ENCODE assay signal across 19 cellular contexts in the genomic region with DNA sequence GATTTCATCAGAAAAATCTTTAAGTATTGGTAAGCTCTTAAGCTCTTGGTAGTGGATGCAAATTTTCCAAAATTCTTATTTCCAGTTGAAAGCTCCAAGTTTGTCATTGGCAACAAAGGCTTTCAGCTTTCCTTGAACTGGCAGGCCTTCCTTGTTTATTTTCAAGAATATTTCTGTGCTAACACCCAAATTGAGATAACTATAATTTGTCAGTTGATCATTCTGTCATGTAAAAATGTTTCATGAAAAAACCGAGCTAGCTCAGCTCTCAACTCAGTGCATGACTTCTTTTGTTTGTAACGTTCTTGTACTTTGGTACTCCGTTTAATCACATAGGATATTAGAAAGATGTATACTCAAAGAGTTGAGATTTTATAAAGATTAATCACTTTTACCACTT. TPM values are rescaled to one million over a fixed set of nuclear protein-coding genes. Genes with fewer than 3 reads are reported as not detected.
A peak's percentile ranks its signal among the peaks of the same experiment; 100 is the strongest.
DNase-seq lines count a peak whose midpoint lies in the region; ATAC-seq and TF ChIP-seq lines count a peak whose summit lies in the region.
"Had no signal": no experiment of that assay in that cellular context is flagged by ENCODE, and none has a peak within 500 bp of the region (broad histone marks: within the 10 kb centered on the region; RNA-seq: fewer than 3 reads in every experiment).

No MANE protein-coding gene starts in this region.

- dilution Hi-C loops in IMR-90 (cut with HindIII; ENCODE audit: low sequenced_read_pairs, unreplicated experiment) = no loop called here

- H3K79me1 ChIP-seq in IMR-90 (ENCODE audit: low read depth in 1 of 2, low read length in 2 of 2) = peaks cover 24 to 66% of the 10 kb centered on the region in 2 experiments

- H3K9me3 ChIP-seq in IMR-90 (ENCODE audit: control insufficient read depth, insufficient read depth, low read length) = no peaks in the 10 kb centered on the region
- no peaks in the 10 kb centered on the region for H3K9me3 ChIP-seq in adipocyte (ENCODE audit: control insufficient read depth, low read length)
- H3K9me3 ChIP-seq: BLaER1, Caco-2 had no signal

- H3K9ac ChIP-seq in IMR-90 (ENCODE audit: low read depth, low read length) (no peak overlapping the region), adipocyte (ENCODE audit: low read length) (no peak overlapping the region)
- H3K9ac ChIP-seq: BLaER1, GM23248 had no signal

- no peak overlapping the region for H3K27ac ChIP-seq in IMR-90 (ENCODE audit: insufficient read depth, low read length)
- H3K27ac ChIP-seq: 22Rv1, BLaER1, C4-2B, GM23248 had no signal

- H2BK15ac ChIP-seq in IMR-90 (ENCODE audit: low read depth, low read length) = no peak overlapping the region

- TF ChIP-seq CTCF in IMR-90 (conservative IDR thresholded peaks at IDR 0.05; ENCODE audit: low read depth, low read length) (no peak), osteocyte (IDR thresholded peaks at IDR 0.05) (no peak)

- no peak overlapping the region for H3K4ac ChIP-seq in IMR-90 (ENCODE audit: low read depth, low read length)

- no peak for TF ChIP-seq POLR2A in IMR-90 (IDR thresholded peaks at IDR 0.05; ENCODE audit: low read depth, low read length)

- H3K4me1 Mint-ChIP-seq in dendritic cell treated with granulocyte-macrophage colony-stimulating factor and Interleukin-4, amounts not matched to agents 40 ng/mL and 50 ng/mL, for 4 days (ENCODE audit: low read depth) = peaks cover 39% of the 10 kb centered on the region
- peaks cover 10% of the 10 kb centered on the region for H3K4me1 Mint-ChIP-seq in osteocyte (ENCODE audit: unreplicated experiment)
- H3K4me1 Mint-ChIP-seq in activated naive CD8-positive, alpha-beta T cell treated with anti-CD3 and anti-CD28 coated beads for 36 hours = peaks cover 3% of the 10 kb centered on the region
- H3K4me1 Mint-ChIP-seq: B cell had no signal

- no peak overlapping the region for H3K4me2 ChIP-seq in IMR-90 (ENCODE audit: low read depth, low read length)
- H3K4me2 ChIP-seq: BLaER1 had no signal

- peak; percentile 38; the same call in 1 of the 2 replicates for ATAC-seq in IMR-90 (ENCODE audit: low read depth)
- ATAC-seq: CD8-positive, alpha-beta T cell had no signal

- BruUV-seq in IMR-90 (replicated peaks; lab: Mats Ljungman, UMichigan) = no TSS peak

- H2AFZ ChIP-seq in IMR-90 (replicated peaks; ENCODE audit: low read length, poor library complexity) = no peak overlapping the region
- H2AFZ ChIP-seq: GM23248 had no signal

- no peaks in the 10 kb centered on the region for H3K27me3 Mint-ChIP-seq in dendritic cell treated with granulocyte-macrophage colony-stimulating factor and Interleukin-4, amounts not matched to agents 40 ng/mL and 50 ng/mL, for 4 days
- H3K27me3 Mint-ChIP-seq in osteocyte (ENCODE audit: unreplicated experiment) = no peaks in the 10 kb centered on the region
- no peaks in the 10 kb centered on the region for H3K27me3 Mint-ChIP-seq in activated naive CD8-positive, alpha-beta T cell treated with anti-CD3 and anti-CD28 coated beads for 36 hours
- H3K27me3 Mint-ChIP-seq: B cell had no signal

- no peak overlapping the region for H4K5ac ChIP-seq in IMR-90 (ENCODE audit: low read depth, low read length)

- intact Hi-C loops in IMR-90 (cut with micrococcal nuclease) = no loop called here
- intact Hi-C loops in dendritic cell treated with granulocyte-macrophage colony-stimulating factor and Interleukin-4, amounts not matched to agents 40 ng/mL and 50 ng/mL, for 4 days (cut with micrococcal nuclease) = no loop called here

- in situ Hi-C loops in IMR-90 (cut with MboI; ENCODE audit: low sequenced_read_pairs) = no loop called here

- H3K14ac ChIP-seq in IMR-90 (replicated peaks; ENCODE audit: low read depth, low read length) = no peak overlapping the region

- WGBS in IMR-90 (ENCODE audit: extremely low coverage in 2 of 2, insufficient read length in 1 of 2), 2 experiments = no CpG with 5 or more reads among the region's 3 CpGs

- peak overlapping the region; percentile 9 for H2BK5ac ChIP-seq in IMR-90 (ENCODE audit: low read depth, low read length, poor library complexity, severe bottlenecking)

- H4K91ac ChIP-seq in IMR-90 (ENCODE audit: insufficient read depth, low read depth, low read length) = no peak overlapping the region

- H4K8ac ChIP-seq in IMR-90 (ENCODE audit: low read depth in 2 of 2, low read length in 2 of 2) = no peak overlapping the region

- no peaks in the 10 kb centered on the region for H3K9me3 Mint-ChIP-seq in dendritic cell treated with granulocyte-macrophage colony-stimulating factor and Interleukin-4, amounts not matched to agents 40 ng/mL and 50 ng/mL, for 4 days
- no peaks in the 10 kb centered on the region for H3K9me3 Mint-ChIP-seq in osteocyte (ENCODE audit: unreplicated experiment)
- H3K9me3 Mint-ChIP-seq in activated naive CD8-positive, alpha-beta T cell treated with anti-CD3 and anti-CD28 coated beads for 36 hours = no peaks in the 10 kb centered on the region
- H3K9me3 Mint-ChIP-seq: CD4-positive, CD25-positive, alpha-beta regulatory T cell; CD8-positive, alpha-beta T cell had no signal

- peak overlapping the region; percentile 68 for H3K27ac Mint-ChIP-seq in dendritic cell treated with granulocyte-macrophage colony-stimulating factor and Interleukin-4, amounts not matched to agents 40 ng/mL and 50 ng/mL, for 4 days
- peak overlapping the region; percentile 19 for H3K27ac Mint-ChIP-seq in osteocyte (ENCODE audit: unreplicated experiment)
- H3K27ac Mint-ChIP-seq in activated naive CD8-positive, alpha-beta T cell treated with anti-CD3 and anti-CD28 coated beads for 36 hours = no peak overlapping the region
- H3K27ac Mint-ChIP-seq: B cell; CD4-positive, CD25-positive, alpha-beta regulatory T cell; CD8-positive, alpha-beta T cell had no signal

- peaks cover 4% of the 10 kb centered on the region for H3K4me1 ChIP-seq in IMR-90 (ENCODE audit: control insufficient read depth, insufficient read depth, low read length)
- H3K4me1 ChIP-seq in adipocyte (ENCODE audit: control insufficient read depth, insufficient read depth, low read length) = peaks cover 29% of the 10 kb centered on the region
- H3K4me1 ChIP-seq: BLaER1, Caco-2 had no signal

- H3K56ac ChIP-seq in IMR-90 (ENCODE audit: extremely low read depth, insufficient read depth, low read length) = no peak overlapping the region

- H2AK9ac ChIP-seq in IMR-90 (replicated peaks; ENCODE audit: low read depth, low read length, poor library complexity) = no peak overlapping the region

- H3K27me3 ChIP-seq in IMR-90 (ENCODE audit: control insufficient read depth, insufficient read depth, low read length) (no peaks in the 10 kb centered on the region), adipocyte (replicated peaks; ENCODE audit: control insufficient read depth, insufficient read depth, low read length) (no peaks in the 10 kb centered on the region)
- H3K27me3 ChIP-seq: BLaER1 had no signal

- H3K36me3 Mint-ChIP-seq in dendritic cell treated with granulocyte-macrophage colony-stimulating factor and Interleukin-4, amounts not matched to agents 40 ng/mL and 50 ng/mL, for 4 days (ENCODE audit: low read depth) = peaks cover 45% of the 10 kb centered on the region
- peaks cover 13% of the 10 kb centered on the region for H3K36me3 Mint-ChIP-seq in osteocyte (ENCODE audit: unreplicated experiment)
- no peaks in the 10 kb centered on the region for H3K36me3 Mint-ChIP-seq in activated naive CD8-positive, alpha-beta T cell treated with anti-CD3 and anti-CD28 coated beads for 36 hours
- H3K36me3 Mint-ChIP-seq: CD4-positive, CD25-positive, alpha-beta regulatory T cell; CD8-positive, alpha-beta T cell had no signal

- no peak overlapping the region for H3K23ac ChIP-seq in IMR-90 (ENCODE audit: low read depth, low read length)

- H3K4me3 ChIP-seq in IMR-90 (ENCODE audit: insufficient read depth, low read depth, low read length) (no peak overlapping the region), adipocyte (ENCODE audit: low read length) (peak overlapping the region; percentile 13)
- H3K4me3 ChIP-seq: BLaER1, GM23248 had no signal

- POLR2A ChIA-PET in IMR-90 (lab: Charles Lee; ENCODE audit: unreplicated experiment) = interaction anchor here (0.7 kb wide), 1 partner anchor 78 kb away, joined by 3 read pairs; no protein-coding TSS in a partner anchor

- H4K20me1 ChIP-seq in IMR-90 (ENCODE audit: insufficient read depth, low read length) = peaks cover 7% of the 10 kb centered on the region; the same call in 1 of the 2 replicates
- H4K20me1 ChIP-seq: BLaER1 had no signal

- H3K36me3 ChIP-seq in IMR-90 (ENCODE audit: control insufficient read depth, insufficient read depth, low read length) (peaks cover 8% of the 10 kb centered on the region), adipocyte (ENCODE audit: control insufficient read depth, insufficient read depth, low read length, severe bottlenecking) (peaks cover 9% of the 10 kb centered on the region)
- H3K36me3 ChIP-seq: BLaER1 had no signal

- H3K4me3 Mint-ChIP-seq in dendritic cell treated with granulocyte-macrophage colony-stimulating factor and Interleukin-4, amounts not matched to agents 40 ng/mL and 50 ng/mL, for 4 days = no peak overlapping the region
- no peak overlapping the region for H3K4me3 Mint-ChIP-seq in osteocyte (ENCODE audit: unreplicated experiment)
- H3K4me3 Mint-ChIP-seq in activated naive CD8-positive, alpha-beta T cell treated with anti-CD3 and anti-CD28 coated beads for 36 hours = no peak overlapping the region
- H3K4me3 Mint-ChIP-seq: B cell; CD4-positive, CD25-positive, alpha-beta regulatory T cell; CD8-positive, alpha-beta T cell had no signal

- no peak overlapping the region for H2BK20ac ChIP-seq in IMR-90 (ENCODE audit: low read depth, low read length)

- peaks cover 6% of the 10 kb centered on the region for H3K9me1 ChIP-seq in IMR-90 (ENCODE audit: insufficient read depth, low read length)

- CTCF ChIA-PET in IMR-90 (lab: Yijun Ruan, JAX) = interaction anchor here (1.3 to 1.4 kb wide), 2 partner anchors 15 to 135 kb away, joined by 3 to 4 read pairs; no protein-coding TSS in a partner anchor

- no peak overlapping the region for H3K18ac ChIP-seq in IMR-90 (ENCODE audit: low read depth, low read length)

- no peak overlapping the region for H2AK5ac ChIP-seq in IMR-90 (ENCODE audit: low read depth, low read length)

- DNase-seq in IMR-90 = no peak
- no peak for DNase-seq in adipocyte (ENCODE audit: low read depth)
- DNase-seq in osteocyte (ENCODE audit: extremely low spot score, unreplicated experiment) = no peak
- DNase-seq in activated naive CD8-positive, alpha-beta T cell treated with anti-CD3 and anti-CD28 coated beads for 36 hours = no peak
- DNase-seq in middle frontal gyrus (ENCODE audit: extremely low spot score, low spot score) = no peak
- DNase-seq in globus pallidus (ENCODE audit: low spot score) = no peak
- DNase-seq: Caco-2; CD4-positive, CD25-positive, alpha-beta regulatory T cell; CD8-positive, alpha-beta T cell; DMS153; DND-41; GM23248; H7; HCEC 1CT had no signal

- TF ChIP-seq RAD21 in IMR-90 (IDR thresholded peaks at IDR 0.05; ENCODE audit: low read length) = no peak

- H2BK120ac ChIP-seq in IMR-90 (ENCODE audit: low read depth, low read length) = no peak overlapping the region

RNA-seq across cellular contexts. Expression of gene CALHM6, which starts 38.9 kb away (rescaled TPM):
- total RNA-seq in IMR-90 (2012; rRNA removed) = 0.72 and 0.83 TPM in 2 replicates
- polyA plus RNA-seq in IMR-90 (2012; rRNA removed) = 1.1 and 1.5 TPM in 2 replicates
- polyA plus RNA-seq in IMR-90 (2012; cell fraction: cytosol; rRNA removed) = 1.4 and 1.8 TPM in 2 replicates
- polyA plus RNA-seq in IMR-90 (2012; cell fraction: nucleus; rRNA removed; ENCODE audit: low replicate concordance) = 0.30 and 0.62 TPM in 2 replicates
- 0.94 and 1.3 TPM in 2 replicates for total RNA-seq in osteocyte
- 1 to 10 TPM; 5.6 to 7.4 TPM for total RNA-seq in activated naive CD8-positive, alpha-beta T cell treated with anti-CD3 and anti-CD28 coated beads for 36 hours
- total RNA-seq: Caco-2, GM23248 had no signal

RNA-seq across cellular contexts. Expression of gene DSE, which starts 51.5 kb away (rescaled TPM):
- 132 and 154 TPM in 2 replicates for total RNA-seq in IMR-90 (2012; rRNA removed)
- 43.9 and 48.0 TPM in 2 replicates for polyA plus RNA-seq in IMR-90 (2012; rRNA removed)
- polyA plus RNA-seq in IMR-90 (2012; cell fraction: cytosol; rRNA removed) = 19.3 and 19.7 TPM in 2 replicates
- 23.4 and 39.5 TPM in 2 replicates for polyA plus RNA-seq in IMR-90 (2012; cell fraction: nucleus; rRNA removed; ENCODE audit: low replicate concordance)
- total RNA-seq in osteocyte = 57.2 and 67.1 TPM in 2 replicates
- total RNA-seq in activated naive CD8-positive, alpha-beta T cell treated with anti-CD3 and anti-CD28 coated beads for 36 hours = 1 to 10 TPM; 3.2 to 4.9 TPM
